Comparison of ENCODE assay signal across 9 cellular contexts in the genomic region with DNA sequence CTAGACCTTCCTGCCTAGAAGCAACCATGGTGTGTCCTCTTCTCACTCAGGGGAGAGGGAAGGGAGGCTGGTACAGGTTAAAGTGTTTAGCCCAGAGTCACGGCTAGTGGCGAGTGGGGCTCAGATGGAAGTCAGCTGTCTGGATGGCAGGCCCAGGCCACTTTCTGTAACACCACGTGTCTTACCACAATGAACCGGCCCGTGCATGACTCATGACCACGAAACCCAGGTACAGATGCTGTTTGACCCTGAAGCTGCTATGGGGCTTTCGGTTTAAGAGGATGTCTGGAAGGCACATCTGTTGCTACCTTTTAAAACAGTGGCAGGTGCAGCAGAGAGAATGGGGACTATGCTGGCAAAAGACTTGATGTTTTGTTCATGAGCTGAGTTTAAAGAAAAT. TPM values are rescaled to one million over a fixed set of nuclear protein-coding genes. Genes with fewer than 3 reads are reported as not detected.
DNase-seq lines count a peak whose midpoint lies in the region; ATAC-seq and TF ChIP-seq lines count a peak whose summit lies in the region.
"Had no signal": no experiment of that assay in that cellular context is flagged by ENCODE, and none has a peak within 500 bp of the region (broad histone marks: within the 10 kb centered on the region; RNA-seq: fewer than 3 reads in every experiment).

No MANE protein-coding gene starts in this region.

- no peaks in the 10 kb centered on the region for H3K27me3 ChIP-seq in esophagus muscularis mucosa
- no peaks in the 10 kb centered on the region for H3K27me3 ChIP-seq in heart left ventricle

- ATAC-seq in GM19395 (IDR thresholded peaks at IDR 0.05; ENCODE audit: unreplicated experiment): peak; percentile 99
- peak; percentile 94 for ATAC-seq in HG03139 (IDR thresholded peaks at IDR 0.05; ENCODE audit: unreplicated experiment)
- no peak for ATAC-seq in heart left ventricle

- H3K36me3 Mint-ChIP-seq in activated CD4-positive, alpha-beta T cell treated with anti-CD3 and anti-CD28 coated beads, Interleukin-2, amount 10 ng/mL, durations not matched to agents 24 days and 14 days (ENCODE audit: low read depth): peaks cover 20% of the 10 kb centered on the region
- H3K36me3 Mint-ChIP-seq in immature natural killer cell: peaks cover 0 to 11% (median 4%) of the 10 kb centered on the region in 3 donors

- TF ChIP-seq POLR2A in esophagus muscularis mucosa (IDR thresholded peaks at IDR 0.05; ENCODE audit: low read depth): no peak
- no peak for TF ChIP-seq POLR2A in heart left ventricle (IDR thresholded peaks at IDR 0.05)

- peaks cover 61% of the 10 kb centered on the region for H3K4me1 Mint-ChIP-seq in activated CD4-positive, alpha-beta T cell treated with anti-CD3 and anti-CD28 coated beads, Interleukin-2, amount 10 ng/mL, durations not matched to agents 24 days and 14 days
- H3K4me1 Mint-ChIP-seq in immature natural killer cell: peaks cover 63 to 64% of the 10 kb centered on the region in 2 donors

- H3K9me3 ChIP-seq in esophagus muscularis mucosa: no peaks in the 10 kb centered on the region
- H3K9me3 ChIP-seq in heart left ventricle: no peaks in the 10 kb centered on the region

- 73% methylated on average over 7 of the region's 7 CpGs for WGBS in esophagus muscularis mucosa
- WGBS in heart left ventricle, 4 donors: 84 to 90% (median 88%) methylated on average over 7 of the region's 7 CpGs

- H3K27ac ChIP-seq in esophagus muscularis mucosa (replicated peaks in 1 of 4): no peak overlapping the region
- H3K27ac ChIP-seq in heart left ventricle: peak overlapping the region in 1 of 12 donors; percentile 43

- H3K36me3 ChIP-seq in esophagus muscularis mucosa: peaks cover 37 to 88% (median 74%) of the 10 kb centered on the region in 4 donors
- peaks cover 0 to 77% (median 71%) of the 10 kb centered on the region in 9 donors for H3K36me3 ChIP-seq in heart left ventricle

- peaks cover 14% of the 10 kb centered on the region for H3K9me3 Mint-ChIP-seq in activated CD4-positive, alpha-beta T cell treated with anti-CD3 and anti-CD28 coated beads, Interleukin-2, amount 10 ng/mL, durations not matched to agents 24 days and 14 days
- peaks cover 0 to 2% (median 0%) of the 10 kb centered on the region in 6 donors for H3K9me3 Mint-ChIP-seq in immature natural killer cell

- TF ChIP-seq CTCF in GM10266 (IDR thresholded peaks at IDR 0.05; ENCODE audit: control insufficient read depth, insufficient read depth, low read depth, missing control alignments) (no peak), esophagus muscularis mucosa (IDR thresholded peaks at IDR 0.05) (no peak), heart left ventricle (IDR thresholded peaks at IDR 0.05) (no peak)

- H3K27me3 Mint-ChIP-seq in activated CD4-positive, alpha-beta T cell treated with anti-CD3 and anti-CD28 coated beads, Interleukin-2, amount 10 ng/mL, durations not matched to agents 24 days and 14 days: no peaks in the 10 kb centered on the region
- peaks cover 15 to 32% (median 27%) of the 10 kb centered on the region in 3 donors for H3K27me3 Mint-ChIP-seq in immature natural killer cell (ENCODE audit: low read depth in 3 of 3)

- H3K27ac Mint-ChIP-seq in activated CD4-positive, alpha-beta T cell treated with anti-CD3 and anti-CD28 coated beads, Interleukin-2, amount 10 ng/mL, durations not matched to agents 24 days and 14 days: peak overlapping the region; percentile 50
- peak overlapping the region; percentile 69 to 98 (median 90) for H3K27ac Mint-ChIP-seq in immature natural killer cell

- no peaks in the 10 kb centered on the region for H3K4me1 ChIP-seq in esophagus muscularis mucosa
- H3K4me1 ChIP-seq in heart left ventricle: peaks cover 0 to 15% (median 0%) of the 10 kb centered on the region in 12 donors

- no peak for TF ChIP-seq EP300 in esophagus muscularis mucosa (IDR thresholded peaks at IDR 0.05)

- no peak overlapping the region for H3K4me3 ChIP-seq in esophagus muscularis mucosa
- no peak overlapping the region for H3K4me3 ChIP-seq in heart left ventricle
- H3K4me3 ChIP-seq: lung had no signal

- H3K4me3 Mint-ChIP-seq in activated CD4-positive, alpha-beta T cell treated with anti-CD3 and anti-CD28 coated beads, Interleukin-2, amount 10 ng/mL, durations not matched to agents 24 days and 14 days: peak overlapping the region; percentile 9
- H3K4me3 Mint-ChIP-seq in immature natural killer cell: peak overlapping the region; percentile 31 to 68 (median 60)

- intact Hi-C loops in activated CD4-positive, alpha-beta T cell treated with anti-CD3 and anti-CD28 coated beads, Interleukin-2, amount 10 ng/mL, durations not matched to agents 24 days and 14 days (cut with micrococcal nuclease): loop anchor here (5.0 kb wide), 3 partner anchors 37 to 208 kb away; partner anchors contain the start of genes MPC1 and RPS6KA2
- intact Hi-C loops in esophagus muscularis mucosa (cut with DNase I): no loop called here
- intact Hi-C loops in heart left ventricle (cut with DNase I): no loop called here

- DNase-seq in activated CD4-positive, alpha-beta T cell treated with anti-CD3 and anti-CD28 coated beads, Interleukin-2, amount 10 ng/mL, durations not matched to agents 24 days and 14 days: peak; percentile 86
- DNase-seq in immature natural killer cell: peak; percentile 73 to 77 (median 75)
- DNase-seq in NCI-H345 treated with DMSO at 0.1 percent for 48 hours (lab: John Stamatoyannopoulos, UW; ENCODE audit: unreplicated experiment): no peak
- DNase-seq in GM10266 (ENCODE audit: extremely low spot score): no peak
- no peak for DNase-seq in esophagus muscularis mucosa (ENCODE audit: extremely low spot score)
- DNase-seq in heart left ventricle: no peak

RNA-seq across cellular contexts. Expression of gene MPC1, which starts 36.5 kb away (rescaled TPM):
- total RNA-seq in activated CD4-positive, alpha-beta T cell treated with anti-CD3 and anti-CD28 coated beads, Interleukin-2, amount 10 ng/mL, durations not matched to agents 24 days and 14 days: 17.1 and 18.1 TPM in 2 replicates
- 100 to 1,000 TPM in 1 of 3 donors, 10 to 100 TPM in 2; 68.7 to 107 (median 85.6) TPM for polyA plus RNA-seq in immature natural killer cell
- 10 to 100 TPM; 54.7 to 68.1 (median 63.1) TPM for total RNA-seq in esophagus muscularis mucosa
- 100 to 1,000 TPM; 213 to 796 (median 542) TPM for total RNA-seq in heart left ventricle
- 100 to 1,000 TPM; 310 to 655 TPM for polyA plus RNA-seq in heart left ventricle

Comparison
In these comparisons a context has a peak if more than half of its experiments do, and no peak if none do; other contexts are left out.
1. ATAC-seq: peak in GM19395 (single experiment) and HG03139 (single experiment); none in heart left ventricle (0 of 4).
2. DNase-seq: peak in activated CD4-positive, alpha-beta T cell treated with anti-CD3 and anti-CD28 coated beads, Interleukin-2, amount 10 ng/mL, durations not matched to agents 24 days and 14 days (single experiment) and immature natural killer cell (3 of 3); none in NCI-H345 treated with DMSO at 0.1 percent for 48 hours (single experiment), GM10266 (single experiment), esophagus muscularis mucosa (single experiment) and heart left ventricle (0 of 5).